In the genomic region with DNA sequence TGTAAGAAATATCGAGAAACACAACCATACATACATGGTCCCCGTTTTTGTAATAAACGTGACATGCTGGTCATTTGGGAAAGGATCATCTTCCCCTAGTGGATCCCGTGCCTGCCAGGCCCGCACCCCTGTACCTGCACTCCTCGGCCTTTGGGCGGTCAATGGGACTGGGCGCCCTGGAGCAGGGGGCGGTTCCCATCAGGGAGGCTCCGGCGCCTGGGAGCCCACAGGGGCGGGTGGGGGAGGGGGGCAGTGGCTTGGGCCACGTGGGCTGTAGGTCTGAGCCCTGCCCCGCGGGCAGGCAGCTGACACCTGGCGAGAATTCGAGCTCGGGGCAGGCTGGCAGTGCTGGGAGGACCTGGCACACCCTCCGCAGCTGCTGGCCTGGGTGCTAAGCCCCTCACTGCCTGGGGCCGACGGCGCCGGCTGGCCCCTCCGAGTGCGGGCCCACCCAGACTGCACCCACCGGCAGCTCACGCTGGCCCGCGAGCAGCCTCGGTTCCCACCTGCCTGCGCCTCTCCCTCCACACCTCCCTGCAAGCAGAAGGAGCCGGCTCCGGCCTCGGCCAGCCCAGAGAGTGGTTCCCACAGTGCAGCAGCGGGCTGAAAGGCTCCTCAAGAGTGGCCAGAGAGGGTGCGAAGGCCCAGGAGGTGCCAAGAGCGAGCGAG, we compare ENCODE assay signal across 2 cellular contexts.
TF ChIP-seq lines count a peak whose summit lies in the region.

No MANE protein-coding gene starts in this region.

TF ChIP-seq in SK-N-SH, 30 proteins besides CTCF, POLR2A, EP300 and RAD21 (continued from another document):
- no peak for TF ChIP-seq TEAD4 (IDR thresholded peaks at IDR 0.05; ENCODE audit: borderline replicate concordance, insufficient read depth)
- no peak for TF ChIP-seq GATA2 (CRISPR knock-in tag; IDR thresholded peaks at IDR 0.05)
- no peak for TF ChIP-seq ELF1 (IDR thresholded peaks at IDR 0.05)
- TF ChIP-seq NFIC (IDR thresholded peaks at IDR 0.05; ENCODE audit: borderline replicate concordance), result no peak
- no peak for TF ChIP-seq EZH2phosphoT487 (IDR thresholded peaks at IDR 0.05; ENCODE audit: borderline replicate concordance, low read depth)
- TF ChIP-seq, protein P1, sequence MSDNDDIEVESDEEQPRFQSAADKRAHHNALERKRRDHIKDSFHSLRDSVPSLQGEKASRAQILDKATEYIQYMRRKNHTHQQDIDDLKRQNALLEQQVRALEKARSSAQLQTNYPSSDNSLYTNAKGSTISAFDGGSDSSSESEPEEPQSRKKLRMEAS (IDR thresholded peaks at IDR 0.05; ENCODE audit: low read depth), result no peak

TF ChIP-seq in SK-N-SH treated with all-trans-retinoic acid at 6 μM for 48 hours, 23 proteins besides CTCF, POLR2A, EP300 and RAD21 (continued from another document):
- TF ChIP-seq, protein P2, sequence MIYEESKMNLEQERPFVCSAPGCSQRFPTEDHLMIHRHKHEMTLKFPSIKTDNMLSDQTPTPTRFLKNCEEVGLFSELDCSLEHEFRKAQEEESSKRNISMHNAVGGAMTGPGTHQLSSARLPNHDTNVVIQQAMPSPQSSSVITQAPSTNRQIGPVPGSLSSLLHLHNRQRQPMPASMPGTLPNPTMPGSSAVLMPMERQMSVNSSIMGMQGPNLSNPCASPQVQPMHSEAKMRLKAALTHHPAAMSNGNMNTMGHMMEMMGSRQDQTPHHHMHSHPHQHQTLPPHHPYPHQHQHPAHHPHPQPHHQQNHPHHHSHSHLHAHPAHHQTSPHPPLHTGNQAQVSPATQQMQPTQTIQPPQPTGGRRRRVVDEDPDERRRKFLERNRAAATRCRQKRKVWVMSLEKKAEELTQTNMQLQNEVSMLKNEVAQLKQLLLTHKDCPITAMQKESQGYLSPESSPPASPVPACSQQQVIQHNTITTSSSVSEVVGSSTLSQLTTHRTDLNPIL (CRISPR knock-in tag; IDR thresholded peaks at IDR 0.05; ENCODE audit: low read depth), result no peak
- TF ChIP-seq ZNF70 (CRISPR knock-in tag; IDR thresholded peaks at IDR 0.05), result no peak
- TF ChIP-seq GLIS3 (CRISPR knock-in tag; IDR thresholded peaks at IDR 0.05), result no peak
- no peak for TF ChIP-seq RARB (CRISPR knock-in tag; IDR thresholded peaks at IDR 0.05)
- TF ChIP-seq, protein P3, sequence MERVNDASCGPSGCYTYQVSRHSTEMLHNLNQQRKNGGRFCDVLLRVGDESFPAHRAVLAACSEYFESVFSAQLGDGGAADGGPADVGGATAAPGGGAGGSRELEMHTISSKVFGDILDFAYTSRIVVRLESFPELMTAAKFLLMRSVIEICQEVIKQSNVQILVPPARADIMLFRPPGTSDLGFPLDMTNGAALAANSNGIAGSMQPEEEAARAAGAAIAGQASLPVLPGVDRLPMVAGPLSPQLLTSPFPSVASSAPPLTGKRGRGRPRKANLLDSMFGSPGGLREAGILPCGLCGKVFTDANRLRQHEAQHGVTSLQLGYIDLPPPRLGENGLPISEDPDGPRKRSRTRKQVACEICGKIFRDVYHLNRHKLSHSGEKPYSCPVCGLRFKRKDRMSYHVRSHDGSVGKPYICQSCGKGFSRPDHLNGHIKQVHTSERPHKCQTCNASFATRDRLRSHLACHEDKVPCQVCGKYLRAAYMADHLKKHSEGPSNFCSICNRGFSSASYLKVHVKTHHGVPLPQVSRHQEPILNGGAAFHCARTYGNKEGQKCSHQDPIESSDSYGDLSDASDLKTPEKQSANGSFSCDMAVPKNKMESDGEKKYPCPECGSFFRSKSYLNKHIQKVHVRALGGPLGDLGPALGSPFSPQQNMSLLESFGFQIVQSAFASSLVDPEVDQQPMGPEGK (CRISPR knock-in tag; IDR thresholded peaks at IDR 0.05; ENCODE audit: borderline replicate concordance), result no peak
- TF ChIP-seq, protein P4, sequence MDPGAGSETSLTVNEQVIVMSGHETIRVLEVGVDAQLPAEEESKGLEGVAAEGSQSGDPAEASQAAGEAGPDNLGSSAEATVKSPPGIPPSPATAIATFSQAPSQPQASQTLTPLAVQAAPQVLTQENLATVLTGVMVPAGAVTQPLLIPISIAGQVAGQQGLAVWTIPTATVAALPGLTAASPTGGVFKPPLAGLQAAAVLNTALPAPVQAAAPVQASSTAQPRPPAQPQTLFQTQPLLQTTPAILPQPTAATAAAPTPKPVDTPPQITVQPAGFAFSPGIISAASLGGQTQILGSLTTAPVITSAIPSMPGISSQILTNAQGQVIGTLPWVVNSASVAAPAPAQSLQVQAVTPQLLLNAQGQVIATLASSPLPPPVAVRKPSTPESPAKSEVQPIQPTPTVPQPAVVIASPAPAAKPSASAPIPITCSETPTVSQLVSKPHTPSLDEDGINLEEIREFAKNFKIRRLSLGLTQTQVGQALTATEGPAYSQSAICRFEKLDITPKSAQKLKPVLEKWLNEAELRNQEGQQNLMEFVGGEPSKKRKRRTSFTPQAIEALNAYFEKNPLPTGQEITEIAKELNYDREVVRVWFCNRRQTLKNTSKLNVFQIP (CRISPR knock-in tag; IDR thresholded peaks at IDR 0.05; ENCODE audit: borderline replicate concordance, low read depth), result no peak
- TF ChIP-seq ZFP3 (CRISPR knock-in tag; IDR thresholded peaks at IDR 0.05), result no peak
- TF ChIP-seq ISL1 (CRISPR knock-in tag; IDR thresholded peaks at IDR 0.05), result no peak
- no peak for TF ChIP-seq TCF4 (CRISPR knock-in tag; IDR thresholded peaks at IDR 0.05; ENCODE audit: borderline replicate concordance)
- no peak for TF ChIP-seq TOX (CRISPR knock-in tag; IDR thresholded peaks at IDR 0.05; ENCODE audit: borderline replicate concordance)
- TF ChIP-seq ZNF8 (CRISPR knock-in tag; IDR thresholded peaks at IDR 0.05), result no peak
- no peak for TF ChIP-seq ZNF565 (CRISPR knock-in tag; conservative IDR thresholded peaks at IDR 0.05; ENCODE audit: low read depth)
- no peak for TF ChIP-seq SNAI2 (CRISPR knock-in tag; IDR thresholded peaks at IDR 0.05)
